In the genomic region with DNA sequence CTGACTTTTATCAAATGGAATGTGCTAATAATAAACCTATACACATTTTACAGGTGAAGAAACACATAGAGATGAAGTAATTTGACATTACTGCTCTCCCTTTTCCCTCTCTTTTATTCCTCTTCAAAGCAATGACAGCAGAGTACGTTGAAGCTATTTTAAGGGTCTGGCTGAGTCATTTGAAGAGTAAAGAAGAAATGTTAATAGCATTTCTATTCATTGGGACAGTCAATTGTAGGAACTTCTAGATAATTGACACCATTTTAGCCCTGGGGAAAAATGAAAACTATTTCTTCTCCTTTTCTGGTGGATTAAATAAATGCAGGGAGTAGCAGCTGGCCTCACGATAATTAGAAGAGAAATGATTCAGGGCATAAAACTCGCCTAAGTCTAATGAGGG, we compare ENCODE assay signal across 21 cellular contexts. TPM values are rescaled to one million over a fixed set of nuclear protein-coding genes. Genes with fewer than 3 reads are reported as not detected.
DNase-seq lines count a peak whose midpoint lies in the region; ATAC-seq, FAIRE-seq and TF ChIP-seq lines count a peak whose summit lies in the region.
"Had no signal": no experiment of that assay in that cellular context is flagged by ENCODE, and none has a peak within 500 bp of the region (broad histone marks: within the 10 kb centered on the region; RNA-seq: fewer than 3 reads in every experiment).

No MANE protein-coding gene starts in this region.

- H3K27me3 Mint-ChIP-seq in CD4-positive, alpha-beta memory T cell: no peaks in the 10 kb centered on the region
- no peaks in the 10 kb centered on the region for H3K27me3 Mint-ChIP-seq in activated B cell treated with CpG ODN at 0.5 μM for 24 hours

- POLR2A ChIA-PET in CD4-positive, alpha-beta memory T cell (lab: Charles Lee; ENCODE audit: partially characterized antibody): interaction anchor here (0.5 to 3.6 kb wide), 9 partner anchors 11 to 104 kb away, joined by 3 to 19 read pairs (median 4); partner anchors contain the start of gene RIPOR2
- POLR2A ChIA-PET in activated B cell treated with CpG ODN at 0.5 μM for 24 hours (lab: Charles Lee): interaction anchor here (3.5 kb wide), 1 partner anchor 23 kb away, joined by 11 read pairs; no protein-coding TSS in a partner anchor

- no peaks in the 10 kb centered on the region for H3K9me3 ChIP-seq in CD4-positive, alpha-beta memory T cell (ENCODE audit: control insufficient read depth in 1 of 2, low read length in 2 of 2)
- H3K9me3 ChIP-seq in neural cell (ENCODE audit: low read length): no peaks in the 10 kb centered on the region
- H3K9me3 ChIP-seq in WERI-Rb-1 (ENCODE audit: severe bottlenecking): no peaks in the 10 kb centered on the region
- H3K9me3 ChIP-seq: heart right ventricle, SJSA1 had no signal

- intact Hi-C loops in CD4-positive, alpha-beta memory T cell (cut with micrococcal nuclease): no loop called here
- intact Hi-C loops in activated B cell treated with CpG ODN at 0.5 μM for 24 hours (cut with micrococcal nuclease): loop anchor here (2.0 kb wide), 1 partner anchor 45 kb away; no protein-coding TSS in a partner anchor

- TF ChIP-seq CTCF in activated B cell treated with CpG ODN at 0.5 μM for 24 hours (IDR thresholded peaks at IDR 0.05) (no peak), neural cell (IDR thresholded peaks at IDR 0.05; ENCODE audit: poor library complexity, severe bottlenecking) (no peak), WERI-Rb-1 (IDR thresholded peaks at IDR 0.05; ENCODE audit: low read depth, low read length) (no peak)

- H3K4me3 Mint-ChIP-seq in CD4-positive, alpha-beta memory T cell: peak overlapping the region in 5 of 8 donors; percentile 9 to 62 (median 39)
- peak overlapping the region; percentile 11 for H3K4me3 Mint-ChIP-seq in activated B cell treated with CpG ODN at 0.5 μM for 24 hours
- H3K4me3 Mint-ChIP-seq: HFFc6, nephron progenitor cell had no signal

- H3K4me2 ChIP-seq in neural cell (ENCODE audit: low read length): peak overlapping the region; percentile 37

- peaks cover 92% of the 10 kb centered on the region for H3K4me1 ChIP-seq in CD4-positive, alpha-beta memory T cell (ENCODE audit: insufficient read depth, low read length)

- H3K79me2 ChIP-seq in neural cell (replicated peaks; ENCODE audit: insufficient read depth, low read length): peaks cover 64% of the 10 kb centered on the region

- H3K36me3 ChIP-seq in CD4-positive, alpha-beta memory T cell (ENCODE audit: insufficient read depth, low read length): peaks cover 18% of the 10 kb centered on the region
- H3K36me3 ChIP-seq in neural cell (ENCODE audit: insufficient read depth, low read length): no peaks in the 10 kb centered on the region
- H3K36me3 ChIP-seq in WERI-Rb-1: no peaks in the 10 kb centered on the region
- H3K36me3 ChIP-seq: heart right ventricle, SJSA1 had no signal

- H3K27me3 ChIP-seq in CD4-positive, alpha-beta memory T cell (ENCODE audit: insufficient read depth, low read length): no peaks in the 10 kb centered on the region
- H3K27me3 ChIP-seq in neural cell (ENCODE audit: insufficient read depth, low read depth, low read length): no peaks in the 10 kb centered on the region
- no peaks in the 10 kb centered on the region for H3K27me3 ChIP-seq in WERI-Rb-1 (ENCODE audit: insufficient read depth, low read depth, severe bottlenecking)
- H3K27me3 ChIP-seq: heart right ventricle, SJSA1 had no signal

- DNase-seq in CD4-positive, alpha-beta memory T cell: no peak
- no peak for DNase-seq in GM19239 (ENCODE audit: insufficient read length, low spot score)
- no peak for DNase-seq in activated B cell treated with CpG ODN at 0.5 μM for 24 hours
- no peak for DNase-seq in ureter (ENCODE audit: low spot score)
- DNase-seq in WERI-Rb-1: no peak
- DNase-seq: activated T-cell treated with anti-CD3 and anti-CD28 coated beads for 4 hours; effector CD8-positive, alpha-beta T cell; heart right ventricle; HFFc6; NCI-H187; NCI-H524; nephron progenitor cell; OCI-M1; stimulated activated CD4-positive, alpha-beta T cell treated with anti-CD3 and anti-CD28 coated beads, Interleukin-12 subunit alpha, Interleukin-12 subunit beta, amount 100 ng/mL, for 4 hours; T-helper 9 cell; trophoblast cell had no signal

- H3K4me3 ChIP-seq in CD4-positive, alpha-beta memory T cell (ENCODE audit: low read length in 2 of 2): no peak overlapping the region
- H3K4me3 ChIP-seq in neural cell (ENCODE audit: low read length): peak overlapping the region; percentile 43
- H3K4me3 ChIP-seq in WERI-Rb-1 (ENCODE audit: low read depth, low read length): no peak overlapping the region
- H3K4me3 ChIP-seq: heart right ventricle, SJSA1 had no signal

- no peak for TF ChIP-seq RAD21 in neural cell (conservative IDR thresholded peaks at IDR 0.05)

- H3K9me3 Mint-ChIP-seq in CD4-positive, alpha-beta memory T cell: no peaks in the 10 kb centered on the region
- no peaks in the 10 kb centered on the region for H3K9me3 Mint-ChIP-seq in activated B cell treated with CpG ODN at 0.5 μM for 24 hours
- H3K9me3 Mint-ChIP-seq: HFFc6, nephron progenitor cell had no signal

- H4K20me1 ChIP-seq in neural cell (ENCODE audit: insufficient read depth): no peaks in the 10 kb centered on the region

- H3K36me3 Mint-ChIP-seq in CD4-positive, alpha-beta memory T cell: peaks cover 35 to 70% of the 10 kb centered on the region in 2 donors
- peaks cover 70% of the 10 kb centered on the region for H3K36me3 Mint-ChIP-seq in activated B cell treated with CpG ODN at 0.5 μM for 24 hours (ENCODE audit: low read depth)

- peaks cover 6% of the 10 kb centered on the region for H3F3A ChIP-seq in neural cell (ENCODE audit: insufficient read depth, low read length, poor library complexity, severe bottlenecking)

- ATAC-seq in activated B cell treated with CpG ODN at 0.5 μM for 24 hours (ENCODE audit: low read depth) (no peak), HG03196 (IDR thresholded peaks at IDR 0.05; ENCODE audit: unreplicated experiment) (no peak)

- H3K27ac Mint-ChIP-seq in CD4-positive, alpha-beta memory T cell: peak overlapping the region; percentile 20 to 90 (median 75)
- peak overlapping the region; percentile 82 for H3K27ac Mint-ChIP-seq in activated B cell treated with CpG ODN at 0.5 μM for 24 hours
- H3K27ac Mint-ChIP-seq: HFFc6, nephron progenitor cell had no signal

- TF ChIP-seq EP300 in neural cell (conservative IDR thresholded peaks at IDR 0.05; ENCODE audit: poor library complexity, severe bottlenecking): peak; percentile 60

- peaks cover 61 to 93% (median 80%) of the 10 kb centered on the region in 4 donors for H3K4me1 Mint-ChIP-seq in CD4-positive, alpha-beta memory T cell
- peaks cover 90% of the 10 kb centered on the region for H3K4me1 Mint-ChIP-seq in activated B cell treated with CpG ODN at 0.5 μM for 24 hours

- H3K9ac ChIP-seq in neural cell (ENCODE audit: low read length): peak overlapping the region; percentile 38

- FAIRE-seq in GM19239 (lab: Jason Lieb, UNC): peak; percentile 76
- FAIRE-seq: islet of Langerhans had no signal

- H3K9me2 ChIP-seq in neural cell (ENCODE audit: insufficient read depth, low read length): no peaks in the 10 kb centered on the region

- no peak overlapping the region for H2AFZ ChIP-seq in neural cell (ENCODE audit: low read depth, low read length)

- CTCF ChIA-PET in CD4-positive, alpha-beta memory T cell (lab: Charles Lee; ENCODE audit: partially characterized antibody): interaction anchor here (0.8 to 4.0 kb wide), 9 partner anchors 15 to 130 kb away, joined by 3 to 20 read pairs (median 4); no protein-coding TSS in a partner anchor
- CTCF ChIA-PET in activated B cell treated with CpG ODN at 0.5 μM for 24 hours (lab: Charles Lee): interaction anchor here (0.8 to 3.4 kb wide), 5 partner anchors 31 to 183 kb away, joined by 3 to 16 read pairs (median 4); no protein-coding TSS in a partner anchor

- peak overlapping the region; percentile 3 for H3K27ac ChIP-seq in CD4-positive, alpha-beta memory T cell (ENCODE audit: low read depth, low read length)
- H3K27ac ChIP-seq in neural cell (ENCODE audit: low read length): peak overlapping the region; percentile 85
- H3K27ac ChIP-seq in WERI-Rb-1: no peak overlapping the region
- H3K27ac ChIP-seq: heart right ventricle, SJSA1 had no signal

TF ChIP-seq in neural cell, 6 proteins besides CTCF, POLR2A, EP300 and RAD21:
- TF ChIP-seq POLR2AphosphoS5 (IDR thresholded peaks at IDR 0.05): peak; percentile 40
- TF ChIP-seq, protein P1, sequence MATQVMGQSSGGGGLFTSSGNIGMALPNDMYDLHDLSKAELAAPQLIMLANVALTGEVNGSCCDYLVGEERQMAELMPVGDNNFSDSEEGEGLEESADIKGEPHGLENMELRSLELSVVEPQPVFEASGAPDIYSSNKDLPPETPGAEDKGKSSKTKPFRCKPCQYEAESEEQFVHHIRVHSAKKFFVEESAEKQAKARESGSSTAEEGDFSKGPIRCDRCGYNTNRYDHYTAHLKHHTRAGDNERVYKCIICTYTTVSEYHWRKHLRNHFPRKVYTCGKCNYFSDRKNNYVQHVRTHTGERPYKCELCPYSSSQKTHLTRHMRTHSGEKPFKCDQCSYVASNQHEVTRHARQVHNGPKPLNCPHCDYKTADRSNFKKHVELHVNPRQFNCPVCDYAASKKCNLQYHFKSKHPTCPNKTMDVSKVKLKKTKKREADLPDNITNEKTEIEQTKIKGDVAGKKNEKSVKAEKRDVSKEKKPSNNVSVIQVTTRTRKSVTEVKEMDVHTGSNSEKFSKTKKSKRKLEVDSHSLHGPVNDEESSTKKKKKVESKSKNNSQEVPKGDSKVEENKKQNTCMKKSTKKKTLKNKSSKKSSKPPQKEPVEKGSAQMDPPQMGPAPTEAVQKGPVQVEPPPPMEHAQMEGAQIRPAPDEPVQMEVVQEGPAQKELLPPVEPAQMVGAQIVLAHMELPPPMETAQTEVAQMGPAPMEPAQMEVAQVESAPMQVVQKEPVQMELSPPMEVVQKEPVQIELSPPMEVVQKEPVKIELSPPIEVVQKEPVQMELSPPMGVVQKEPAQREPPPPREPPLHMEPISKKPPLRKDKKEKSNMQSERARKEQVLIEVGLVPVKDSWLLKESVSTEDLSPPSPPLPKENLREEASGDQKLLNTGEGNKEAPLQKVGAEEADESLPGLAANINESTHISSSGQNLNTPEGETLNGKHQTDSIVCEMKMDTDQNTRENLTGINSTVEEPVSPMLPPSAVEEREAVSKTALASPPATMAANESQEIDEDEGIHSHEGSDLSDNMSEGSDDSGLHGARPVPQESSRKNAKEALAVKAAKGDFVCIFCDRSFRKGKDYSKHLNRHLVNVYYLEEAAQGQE (IDR thresholded peaks at IDR 0.05; ENCODE audit: borderline replicate concordance): no peak

RNA-seq across cellular contexts. Expression of gene RIPOR2, which starts 48.2 kb away (rescaled TPM):
- total RNA-seq in CD4-positive, alpha-beta memory T cell: 100 to 1,000 TPM; 420 to 432 TPM
- 100 to 1,000 TPM; 431 to 458 TPM for polyA plus RNA-seq in CD4-positive, alpha-beta memory T cell
- total RNA-seq in activated B cell treated with CpG ODN at 0.5 μM for 24 hours (260 and 302 TPM in 2 replicates), ureter (12.1 TPM)
- 77.6 and 83.8 TPM in 2 replicates for polyA plus RNA-seq in neural cell
- 141 and 142 TPM in 2 replicates for polyA minus RNA-seq in neural cell
- total RNA-seq: pulmonary artery endothelial cell had no signal

Comparison
In these comparisons a context has a peak if more than half of its experiments do, and no peak if none do; other contexts are left out.
1. RNA of gene RIPOR2, which starts 48.2 kb away (total RNA-seq): 420 to 432 TPM in CD4-positive, alpha-beta memory T cell and 260 to 302 TPM in activated B cell treated with CpG ODN at 0.5 μM for 24 hours; 12.1 TPM in ureter (single experiment); every median in the first group is over 10 times any median in the second.